ENCODE assay signal across 23 cellular contexts in the genomic region with DNA sequence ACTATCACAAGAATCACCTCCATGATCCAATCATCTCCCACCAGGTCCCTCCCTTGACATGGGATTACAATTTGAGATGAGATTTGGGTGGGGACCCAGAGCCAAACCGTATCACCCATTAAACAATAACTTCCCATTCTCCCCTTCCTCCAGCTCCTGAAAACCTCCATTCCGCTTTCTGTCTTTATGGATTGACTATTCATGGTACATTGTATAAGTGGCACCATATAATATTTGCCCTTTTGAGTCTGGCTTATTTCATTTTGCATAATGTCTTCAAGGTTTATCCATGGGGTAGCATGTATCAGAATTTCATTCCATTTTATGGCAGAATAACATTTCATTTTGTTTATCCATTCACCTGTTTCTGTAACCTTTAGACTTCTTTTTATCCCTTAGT.
"Had no signal": no experiment of that assay in that cellular context is flagged by ENCODE, and none has a peak within 500 bp of the region (broad histone marks: within the 10 kb centered on the region; RNA-seq: fewer than 3 reads in every experiment).

No MANE protein-coding gene starts in this region.

- H3K9me3 Mint-ChIP-seq: dendritic cell treated with granulocyte-macrophage colony-stimulating factor and Interleukin-4, amounts not matched to agents 40 ng/mL and 50 ng/mL, for 4 days; effector memory CD8-positive, alpha-beta T cell had no signal

- ATAC-seq: effector memory CD8-positive, alpha-beta T cell; esophagus mucosa; foreskin keratinocyte; gastrocnemius medialis; gastroesophageal sphincter; heart left ventricle; heart right ventricle had no signal

- H3K27ac ChIP-seq: colonic mucosa, coronary artery, epithelial cell of prostate, esophagus muscularis mucosa, esophagus squamous epithelium, foreskin keratinocyte, gastrocnemius medialis, gastroesophageal sphincter, heart left ventricle, heart right ventricle had no signal

- H3K27me3 ChIP-seq: colonic mucosa, dorsolateral prefrontal cortex, esophagus muscularis mucosa, esophagus squamous epithelium, foreskin keratinocyte, gastrocnemius medialis, gastroesophageal sphincter, heart left ventricle, heart right ventricle had no signal

- H3K4me1 Mint-ChIP-seq: endodermal cell had no signal

- H3K4me3 Mint-ChIP-seq: dendritic cell treated with granulocyte-macrophage colony-stimulating factor and Interleukin-4, amounts not matched to agents 40 ng/mL and 50 ng/mL, for 4 days; effector memory CD8-positive, alpha-beta T cell; endodermal cell had no signal

- H3K36me3 ChIP-seq: colonic mucosa had no signal

- H3K27me3 Mint-ChIP-seq: dendritic cell treated with granulocyte-macrophage colony-stimulating factor and Interleukin-4, amounts not matched to agents 40 ng/mL and 50 ng/mL, for 4 days; effector memory CD8-positive, alpha-beta T cell had no signal

- H3K4me3 ChIP-seq: colonic mucosa, coronary artery, dorsolateral prefrontal cortex, esophagus muscularis mucosa, esophagus squamous epithelium, gastrocnemius medialis, gastroesophageal sphincter, heart left ventricle, heart right ventricle had no signal

- DNase-seq: colonic mucosa; cortex of kidney; dorsolateral prefrontal cortex; effector CD4-positive, alpha-beta T cell; effector CD8-positive, alpha-beta T cell; effector memory CD4-positive, alpha-beta T cell; effector memory CD8-positive, alpha-beta T cell; endodermal cell; erythroblast; esophagus squamous epithelium; foreskin fibroblast; foreskin keratinocyte; foreskin melanocyte; gastrocnemius medialis; head of caudate nucleus; heart left ventricle; heart right ventricle had no signal

- H3K4me1 ChIP-seq: colonic mucosa had no signal

- H3K27ac Mint-ChIP-seq: effector memory CD8-positive, alpha-beta T cell; endodermal cell had no signal

- H3K9me3 ChIP-seq: colonic mucosa, esophagus muscularis mucosa, esophagus squamous epithelium, gastrocnemius medialis, gastroesophageal sphincter, heart left ventricle, heart right ventricle had no signal
